ENCODE assay signal across 17 cellular contexts in the genomic region with DNA sequence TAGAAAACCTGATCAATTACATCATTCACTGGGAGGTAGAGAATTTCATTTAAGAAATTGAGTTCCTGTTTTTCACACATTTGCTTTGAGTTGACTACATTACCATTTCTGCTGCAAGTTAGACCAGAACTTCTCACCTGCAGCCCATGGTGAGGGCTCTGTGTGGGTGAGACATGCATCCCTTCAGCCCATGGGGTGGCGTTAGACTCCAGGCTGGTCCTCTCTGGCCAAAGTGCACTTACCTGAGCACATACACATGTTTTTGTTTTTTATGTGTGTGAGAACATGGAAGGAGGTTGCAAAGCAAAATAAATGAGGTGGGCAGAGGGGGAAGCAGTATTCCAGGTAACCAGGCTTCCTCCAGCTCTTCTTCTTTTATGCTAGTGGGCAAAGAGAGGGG.
"Had no signal": no experiment of that assay in that cellular context is flagged by ENCODE, and none has a peak within 500 bp of the region (broad histone marks: within the 10 kb centered on the region; RNA-seq: fewer than 3 reads in every experiment).

No MANE protein-coding gene starts in this region.

- H3K4me1 ChIP-seq: colonic mucosa, left ventricle myocardium inferior had no signal

- H3K27ac ChIP-seq: colonic mucosa, left ventricle myocardium inferior, spleen, tibial nerve had no signal

- H3K27me3 ChIP-seq: colonic mucosa, tibial nerve had no signal

- H3K9me3 ChIP-seq: colonic mucosa, mucosa of descending colon, spleen, tibial nerve had no signal

- DNase-seq: activated CD4-positive, alpha-beta T cell treated with anti-CD3 and anti-CD28 coated beads for 36 hours; activated CD4-positive, CD25-positive, alpha-beta regulatory T cell; activated CD8-positive, alpha-beta memory T cell treated with anti-CD3 and anti-CD28 coated beads, Interleukin-2, amount 10 ng/mL, durations not matched to agents 7 days and 5 days; activated CD8-positive, alpha-beta T cell treated with anti-CD3 and anti-CD28 coated beads, Interleukin-2, amount 10 ng/mL, durations not matched to agents 7 days and 5 days; activated naive CD4-positive, alpha-beta T cell treated with Interleukin-2 at 50 U/mL for 16 hours; activated T-cell treated with anti-CD3 and anti-CD28 coated beads, Interleukin-2, amount 50 U/mL, for 72 hours; anterior cingulate cortex; colonic mucosa; effector CD8-positive, alpha-beta T cell; left ventricle myocardium inferior; mucosa of descending colon; posterior cingulate gyrus; right cardiac atrium; spleen; stimulated activated naive CD4-positive, alpha-beta T cell had no signal

- H3K36me3 ChIP-seq: colonic mucosa, left ventricle myocardium inferior, spleen, tibial nerve had no signal

- H3K4me3 ChIP-seq: colonic mucosa, left ventricle myocardium inferior, lung, mucosa of descending colon, spleen, tibial nerve had no signal
